In genomic region chr2:7704296-7704865, GRCh38 we compare ENCODE assay signal across 29 cellular contexts.
DNase-seq lines count a peak whose midpoint lies in the region; ATAC-seq and TF ChIP-seq lines count a peak whose summit lies in the region.
"Had no signal": no experiment of that assay in that cellular context is flagged by ENCODE, and none has a peak within 500 bp of the region (broad histone marks: within the 10 kb centered on the region; RNA-seq: fewer than 3 reads in every experiment).

No MANE protein-coding gene starts in this region.

- TF ChIP-seq POLR2A in gastrocnemius medialis (IDR thresholded peaks at IDR 0.05): no peak

- in situ Hi-C loops in gastrocnemius medialis (cut with MboI; ENCODE audit: low sequenced_read_pairs in 4 of 4): no loop called here

- POLR2A ChIA-PET in WTC11 (lab: Charles Lee): interaction anchor here (0.9 to 1.0 kb wide), 2 partner anchors 174 to 273 kb away, joined by 3 read pairs; no protein-coding TSS in a partner anchor

- H4K20me1 ChIP-seq in H9 (ENCODE audit: control insufficient read depth, insufficient read depth, insufficient read length): no peaks in the 10 kb centered on the region

- no peak overlapping the region for H3K56ac ChIP-seq in H9 (ENCODE audit: insufficient read length, low read depth, low read length)

- H3T11ph ChIP-seq in H9 (ENCODE audit: low read length): no peak overlapping the region

- no peak overlapping the region for H2AFZ ChIP-seq in H9 (ENCODE audit: low read length)

- H3K4me3 Mint-ChIP-seq in H9 (no peak overlapping the region), WTC11 (peak overlapping the region; percentile 41)
- H3K4me3 Mint-ChIP-seq: activated CD8-positive, alpha-beta T cell treated with anti-CD3 and anti-CD28 coated beads, Interleukin-2, amount 10 ng/mL, durations not matched to agents 7 days and 5 days; CD4-positive, alpha-beta memory T cell had no signal

- H3K9ac ChIP-seq in H9 (ENCODE audit: extremely low read depth, insufficient read length, low read length): no peak overlapping the region

- no peak overlapping the region for H2BK20ac ChIP-seq in H9 (ENCODE audit: low read depth, low read length, poor library complexity, severe bottlenecking)

- H3K18ac ChIP-seq in H9 (ENCODE audit: insufficient read length, low read depth, low read length): no peak overlapping the region

- H2BK120ac ChIP-seq in H9 (ENCODE audit: low read depth, low read length, poor library complexity, severe bottlenecking): no peak overlapping the region

- no peak for TF ChIP-seq CTCF in H9 (conservative IDR thresholded peaks at IDR 0.05)
- no peak for TF ChIP-seq CTCF in WTC11 (IDR thresholded peaks at IDR 0.05)
- TF ChIP-seq CTCF in gastrocnemius medialis (IDR thresholded peaks at IDR 0.05 in 4 of 5, conservative IDR thresholded peaks at IDR 0.05 in 1 of 5): no peak

- no peaks in the 10 kb centered on the region for H3K27me3 ChIP-seq in H9 (ENCODE audit: insufficient read depth, low read length)
- no peaks in the 10 kb centered on the region for H3K27me3 ChIP-seq in gastrocnemius medialis
- H3K27me3 ChIP-seq: heart left ventricle, right atrium auricular region, SJSA1, suprapubic skin, upper lobe of right lung had no signal

- ATAC-seq in WTC11 (no peak), HG03139 (IDR thresholded peaks at IDR 0.05; ENCODE audit: unreplicated experiment) (no peak), gastrocnemius medialis (no peak)
- ATAC-seq: activated CD8-positive, alpha-beta T cell treated with anti-CD3 and anti-CD28 coated beads, Interleukin-2, amount 10 ng/mL, durations not matched to agents 7 days and 5 days; activated naive CD4-positive, alpha-beta T cell treated with anti-CD3 and anti-CD28 coated beads, Interleukin-2, amount 50 U/mL, for 72 hours; heart left ventricle; upper lobe of right lung had no signal

- peaks cover 2% of the 10 kb centered on the region for H3K23me2 ChIP-seq in H9 (ENCODE audit: insufficient read length, low read depth, low read length, poor library complexity, severe bottlenecking)

- CTCF ChIA-PET in WTC11 (lab: Charles Lee): interaction anchor here (0.9 to 1.1 kb wide), 2 partner anchors 33 to 46 kb away, joined by 5 to 6 read pairs; no protein-coding TSS in a partner anchor

- H3K27ac Mint-ChIP-seq in H9 (no peak overlapping the region), WTC11 (peak overlapping the region; percentile 86)
- H3K27ac Mint-ChIP-seq: activated CD8-positive, alpha-beta T cell treated with anti-CD3 and anti-CD28 coated beads, Interleukin-2, amount 10 ng/mL, durations not matched to agents 7 days and 5 days; activated naive CD4-positive, alpha-beta T cell treated with anti-CD3 and anti-CD28 coated beads, Interleukin-2, amount 50 U/mL, for 72 hours; CD4-positive, alpha-beta memory T cell had no signal

- no peak overlapping the region for H3K4ac ChIP-seq in H9 (ENCODE audit: low read depth, low read length)

- H4K5ac ChIP-seq in H9 (ENCODE audit: insufficient read length, low read depth, low read length): no peak overlapping the region

- H2BK5ac ChIP-seq in H9 (ENCODE audit: insufficient read length, low read length): no peak overlapping the region

- no peak overlapping the region for H3K4me3 ChIP-seq in gastrocnemius medialis
- H3K4me3 ChIP-seq: heart left ventricle, right atrium auricular region, SJSA1, suprapubic skin, upper lobe of right lung had no signal

- intact Hi-C loops in gastrocnemius medialis (cut with DNase I; ENCODE audit: low total_unique reads): no loop called here

- peaks cover 37 to 43% of the 10 kb centered on the region in 2 experiments for H3K4me1 Mint-ChIP-seq in H9
- peaks cover 58% of the 10 kb centered on the region for H3K4me1 Mint-ChIP-seq in WTC11
- H3K4me1 Mint-ChIP-seq: CD4-positive, alpha-beta memory T cell had no signal

- H3K9me3 ChIP-seq in H9 (ENCODE audit: control insufficient read depth, low read depth, low read length) (no peaks in the 10 kb centered on the region), gastrocnemius medialis (no peaks in the 10 kb centered on the region)
- H3K9me3 ChIP-seq: right atrium auricular region, SJSA1, suprapubic skin, upper lobe of right lung had no signal

- peaks cover 6% of the 10 kb centered on the region for H3K4me1 ChIP-seq in H9 (ENCODE audit: insufficient read depth, low read length)
- no peaks in the 10 kb centered on the region for H3K4me1 ChIP-seq in gastrocnemius medialis
- H3K4me1 ChIP-seq: right atrium auricular region, suprapubic skin, upper lobe of right lung had no signal

- no peak overlapping the region for H3K23ac ChIP-seq in H9 (ENCODE audit: insufficient read length, low read depth, low read length)

- no CpG with 5 or more reads among the region's 6 CpGs for WGBS in H9 (ENCODE audit: extremely low coverage, insufficient read length, low lambda C conversion rate)

- H4K8ac ChIP-seq in H9 (replicated peaks; ENCODE audit: insufficient read length, low read depth, low read length): no peak overlapping the region

- H3K14ac ChIP-seq in H9 (ENCODE audit: insufficient read depth, low read length): no peak overlapping the region

- H2BK12ac ChIP-seq in H9 (ENCODE audit: insufficient read length, low read depth, low read length): no peak overlapping the region

- no peak overlapping the region for H2AK5ac ChIP-seq in H9 (ENCODE audit: insufficient read length, low read length)

- H3K79me1 ChIP-seq in H9 (ENCODE audit: insufficient read depth, low read depth, low read length, poor library complexity, severe bottlenecking): no peaks in the 10 kb centered on the region

- H4K91ac ChIP-seq in H9 (ENCODE audit: insufficient read length, low read depth, low read length): no peak overlapping the region

- H3K9me3 Mint-ChIP-seq in H9 (peaks cover 0 to 3% of the 10 kb centered on the region in 2 experiments; a peak in 4 of 5 replicates), WTC11 (peaks cover 13% of the 10 kb centered on the region)
- H3K9me3 Mint-ChIP-seq: CD4-positive, alpha-beta memory T cell had no signal

- DNase-seq in NCI-H2227 treated with DMSO at 0.1 percent for 48 hours (lab: John Stamatoyannopoulos, UW) (peak; percentile 35), NCI-H2227 (lab: John Stamatoyannopoulos, UW; ENCODE audit: unreplicated experiment) (no peak), H9 (no peak), WTC11 (ENCODE audit: low spot score) (no peak), inferior parietal cortex (ENCODE audit: extremely low spot score) (peak; percentile 17), HPDE6-E6E7 (ENCODE audit: extremely low spot score) (no peak), gastrocnemius medialis (no peak)
- DNase-seq: 8988T; activated CD4-positive, alpha-beta T cell treated with anti-CD3 and anti-CD28 coated beads for 4 hours; activated CD8-positive, alpha-beta T cell treated with anti-CD3 and anti-CD28 coated beads, Interleukin-2, amount 10 ng/mL, durations not matched to agents 7 days and 5 days; aorta; CD4-positive, alpha-beta memory T cell; DMS 273 treated with DMSO at 0.1 percent for 48 hours; effector CD8-positive, alpha-beta T cell; EL; heart left ventricle; IMR-90; NCI-H1694; NCI-H2171; posterior cingulate gyrus; small intestine; T1000; upper lobe of right lung had no signal

- H3K79me2 ChIP-seq in H9 (ENCODE audit: insufficient read depth, low read length): no peaks in the 10 kb centered on the region

- H3K27ac ChIP-seq in H9 (ENCODE audit: insufficient read length, low read depth, low read length): no peak overlapping the region
- H3K27ac ChIP-seq in gastrocnemius medialis: no peak overlapping the region
- H3K27ac ChIP-seq: heart left ventricle, right atrium auricular region, SJSA1, suprapubic skin, upper lobe of right lung, VCaP had no signal

- H2BK15ac ChIP-seq in H9 (ENCODE audit: low read depth, low read length): no peak overlapping the region

- H3K4me2 ChIP-seq in H9 (ENCODE audit: insufficient read depth, insufficient read length, low read length): peak overlapping the region; percentile 46

- H3K36me3 Mint-ChIP-seq in H9 (ENCODE audit: insufficient read depth in 1 of 3, low read depth in 3 of 3) (peaks cover 0 to 4% (median 0%) of the 10 kb centered on the region in 3 experiments; a peak in 2 of 7 replicates), WTC11 (peaks cover 14% of the 10 kb centered on the region)
- H3K36me3 Mint-ChIP-seq: CD4-positive, alpha-beta memory T cell had no signal

- no peaks in the 10 kb centered on the region for H3K36me3 ChIP-seq in gastrocnemius medialis
- H3K36me3 ChIP-seq: heart left ventricle, right atrium auricular region, SJSA1, suprapubic skin, upper lobe of right lung had no signal

- H3K27me3 Mint-ChIP-seq in H9 (ENCODE audit: low read depth) (peaks cover 2% of the 10 kb centered on the region), WTC11 (ENCODE audit: low read depth) (0 out of 2 replicates have a peak, but pooled peaks cover under 1% of the 10 kb centered on the region)
- H3K27me3 Mint-ChIP-seq: CD4-positive, alpha-beta memory T cell had no signal

TF ChIP-seq in WTC11, 78 proteins besides CTCF, POLR2A, EP300 and RAD21:
- no peak for TF ChIP-seq GRHL2 (CRISPR knock-in tag; IDR thresholded peaks at IDR 0.05; ENCODE audit: insufficient replicate concordance, severe bottlenecking)

Comparison
In these comparisons a context has a peak if more than half of its experiments do, and no peak if none do; other contexts are left out.
1. DNase-seq: peak in NCI-H2227 treated with DMSO at 0.1 percent for 48 hours (single experiment) and inferior parietal cortex (single experiment); none in NCI-H2227 (single experiment), H9 (single experiment), WTC11 (single experiment), HPDE6-E6E7 (single experiment) and gastrocnemius medialis (0 of 2).